ENCODE assay signal across 8 cellular contexts in genomic region chr6:93417421-93417996, GRCh38. TPM values are rescaled to one million over a fixed set of nuclear protein-coding genes. Genes with fewer than 3 reads are reported as not detected.
A peak's percentile ranks its signal among the peaks of the same experiment; 100 is the strongest.
DNase-seq lines count a peak whose midpoint lies in the region; ATAC-seq and TF ChIP-seq lines count a peak whose summit lies in the region.
"Had no signal": no experiment of that assay in that cellular context is flagged by ENCODE, and none has a peak within 500 bp of the region (broad histone marks: within the 10 kb centered on the region; RNA-seq: fewer than 3 reads in every experiment).

No MANE protein-coding gene starts in this region.

- H3K36me3 ChIP-seq in GM23338 (ENCODE audit: insufficient read depth) (no peaks in the 10 kb centered on the region), rectal smooth muscle tissue (ENCODE audit: control insufficient read depth, insufficient read depth, low read length) (no peaks in the 10 kb centered on the region)

- no peaks in the 10 kb centered on the region for H3K9me3 Mint-ChIP-seq in GM23338

- H4K20me1 ChIP-seq in GM23338 (replicated peaks; ENCODE audit: insufficient read depth), result peaks cover 3% of the 10 kb centered on the region

- H3K27ac ChIP-seq in GM23338 (ENCODE audit: low read depth) (no peak overlapping the region), rectal smooth muscle tissue (ENCODE audit: low read depth, low read length) (peak overlapping the region; percentile 80)
- H3K27ac ChIP-seq: foreskin keratinocyte had no signal

- no peaks in the 10 kb centered on the region for H3K79me2 ChIP-seq in GM23338 (replicated peaks; ENCODE audit: insufficient read depth)

- H3K4me1 Mint-ChIP-seq in GM23338, result peaks cover 16% of the 10 kb centered on the region

- H3K27ac Mint-ChIP-seq in GM23338, result no peak overlapping the region

- no peaks in the 10 kb centered on the region; the same call in 2 of the 3 replicates for H3K36me3 Mint-ChIP-seq in GM23338 (ENCODE audit: low read depth)

- H3K27me3 Mint-ChIP-seq in GM23338 (ENCODE audit: insufficient read depth, low read depth, poor library complexity), result peaks cover 31% of the 10 kb centered on the region

- peaks cover 58% of the 10 kb centered on the region for H3K27me3 ChIP-seq in GM23338 (ENCODE audit: insufficient read depth)
- H3K27me3 ChIP-seq in rectal smooth muscle tissue (ENCODE audit: control insufficient read depth, insufficient read depth, low read length), result peaks cover 7% of the 10 kb centered on the region

- DNase-seq in GM23338 (ENCODE audit: low spot score) (no peak), NCI-H748 (lab: John Stamatoyannopoulos, UW; ENCODE audit: unreplicated experiment) (peak; percentile 91), globus pallidus (ENCODE audit: low spot score) (peak; percentile 38), SKM-1 (lab: John Stamatoyannopoulos, UW; ENCODE audit: unreplicated experiment) (no peak), CD1c-positive myeloid dendritic cell (ENCODE audit: extremely low spot score) (no peak)
- DNase-seq in effector CD4-positive, alpha-beta T cell, result no peak

- H3K4me1 ChIP-seq in GM23338 (ENCODE audit: insufficient read depth) (peaks cover 19% of the 10 kb centered on the region), rectal smooth muscle tissue (ENCODE audit: control insufficient read depth, insufficient read depth, low read length) (no peaks in the 10 kb centered on the region)
- H3K4me1 ChIP-seq: foreskin keratinocyte had no signal

- H3K4me3 ChIP-seq in GM23338 (peak overlapping the region; percentile 62), rectal smooth muscle tissue (ENCODE audit: low read length) (peak overlapping the region; percentile 81)

- 0 out of 4 replicates have a peak, but pooled peaks of 1 of the 2 experiments have one; percentile 15 for TF ChIP-seq CTCF in GM23338 (conservative IDR thresholded peaks at IDR 0.05; ENCODE audit: low read depth in 2 of 2)

- peak overlapping the region; percentile 93 for H3K4me2 ChIP-seq in GM23338

- H3K9ac ChIP-seq in rectal smooth muscle tissue (ENCODE audit: low read length), result no peak overlapping the region

- ATAC-seq in GM23338, result no peak

- no peaks in the 10 kb centered on the region for H3K9me2 ChIP-seq in GM23338 (ENCODE audit: insufficient read depth)

- peak overlapping the region; percentile 93 for H3K4me3 Mint-ChIP-seq in GM23338

- 0 out of 2 replicates have a peak overlapping the region, but pooled peaks have one; percentile 24 for H2AFZ ChIP-seq in GM23338

- no peaks in the 10 kb centered on the region for H3F3A ChIP-seq in GM23338 (replicated peaks; ENCODE audit: low read depth)

TF ChIP-seq in GM23338, 12 proteins besides CTCF, POLR2A, EP300 and RAD21:
- TF ChIP-seq EZH2 (IDR thresholded peaks at IDR 0.05; ENCODE audit: low read depth, unreplicated experiment) (peak; percentile 53), JUNB (IDR thresholded peaks at IDR 0.05; ENCODE audit: unreplicated experiment) (no peak), CREB1 (CRISPR knock-in tag; IDR thresholded peaks at IDR 0.05; ENCODE audit: low read depth) (no peak)

RNA-seq across cellular contexts. Expression of gene EPHA7, which starts 1.9 kb away (rescaled TPM):
- 7.3 TPM in 2 replicates for total RNA-seq in GM23338 (2014; rRNA removed; shearing (Covaris generic))
- polyA plus RNA-seq in GM23338 (2016; fragmentation: Nextera tagmentation; extraction: Ambion mirVana), result 1.4 and 3.3 TPM in 2 replicates
- polyA plus RNA-seq: foreskin keratinocyte had no signal

Comparison
In these comparisons a context has a peak if more than half of its experiments do, and no peak if none do; other contexts are left out.
1. DNase-seq: peak in NCI-H748 (single experiment) and globus pallidus (single experiment); none in GM23338 (single experiment), SKM-1 (single experiment), effector CD4-positive, alpha-beta T cell (single experiment) and CD1c-positive myeloid dendritic cell (single experiment).